8 cellular contexts compared by ENCODE assay signal in genomic region chr1:174998569-174999215, GRCh38. TPM values are rescaled to one million over a fixed set of nuclear protein-coding genes. Genes with fewer than 3 reads are reported as not detected.
DNase-seq lines count a peak whose midpoint lies in the region; ATAC-seq and TF ChIP-seq lines count a peak whose summit lies in the region.

No MANE protein-coding gene starts in this region.

- H3K36me3 Mint-ChIP-seq in central memory CD8-positive, alpha-beta T cell (ENCODE audit: insufficient read depth) = peaks cover 14% of the 10 kb centered on the region

- TF ChIP-seq CTCF in SK-N-SH (IDR thresholded peaks at IDR 0.05) = peak; percentile 86

- H3K27me3 Mint-ChIP-seq in central memory CD8-positive, alpha-beta T cell = no peaks in the 10 kb centered on the region

- H3K27me3 ChIP-seq in SK-N-SH (ENCODE audit: insufficient read depth) (no peaks in the 10 kb centered on the region), layer of hippocampus (ENCODE audit: control insufficient read depth, insufficient read depth, low read length) (no peaks in the 10 kb centered on the region)

- CTCF ChIA-PET in SK-N-SH (lab: Yijun Ruan, JAX) = interaction anchor here (0.6 to 2.8 kb wide), 23 partner anchors 9 to 826 kb away, joined by 3 to 11 read pairs (median 4); no protein-coding TSS in a partner anchor

- peak; percentile 15 for ATAC-seq in GM21717 (IDR thresholded peaks at IDR 0.05; ENCODE audit: unreplicated experiment)
- peak; percentile 7 for ATAC-seq in central memory CD8-positive, alpha-beta T cell (replicated peaks; ENCODE audit: extremely low read depth, poor library complexity, severe bottlenecking)

- H3K4me2 ChIP-seq in SK-N-SH = peak overlapping the region; percentile 79

- H3K9me3 Mint-ChIP-seq in central memory CD8-positive, alpha-beta T cell = no peaks in the 10 kb centered on the region

- 58% methylated on average over 19 of the region's 19 CpGs for WGBS in SK-N-SH (ENCODE audit: low lambda C conversion rate)

- peak overlapping the region; percentile 92 for H3K9ac ChIP-seq in SK-N-SH

- no peaks in the 10 kb centered on the region for H3K9me2 ChIP-seq in SK-N-SH

- H3K36me3 ChIP-seq in SK-N-SH (replicated peaks in 1 of 2; ENCODE audit: control insufficient read depth in 1 of 2, insufficient read depth in 2 of 2, low read length in 1 of 2) = peaks cover 0 to 8% of the 10 kb centered on the region in 2 experiments

- peaks cover 0 to 9% of the 10 kb centered on the region in 2 experiments; a peak in 3 of 4 replicates for H3K4me1 ChIP-seq in SK-N-SH (ENCODE audit: control insufficient read depth in 1 of 2, insufficient read depth in 2 of 2, low read depth in 1 of 2, low read length in 1 of 2)

- no peaks in the 10 kb centered on the region for H3K9me3 ChIP-seq in SK-N-SH

- H3K4me1 Mint-ChIP-seq in central memory CD8-positive, alpha-beta T cell = peaks cover 40% of the 10 kb centered on the region

- TF ChIP-seq RAD21 in SK-N-SH (IDR thresholded peaks at IDR 0.05; ENCODE audit: low read length) = peak; percentile 68

- H3K4me3 ChIP-seq in SK-N-SH (ENCODE audit: low read depth in 2 of 2, low read length in 1 of 2) = peak overlapping the region; percentile 91 to 100

- H3F3A ChIP-seq in SK-N-SH (replicated peaks; ENCODE audit: insufficient read depth) = peaks cover 4% of the 10 kb centered on the region

- no peaks in the 10 kb centered on the region for H4K20me1 ChIP-seq in SK-N-SH (ENCODE audit: insufficient read depth)

- no peak overlapping the region for H3K27ac Mint-ChIP-seq in central memory CD8-positive, alpha-beta T cell (ENCODE audit: low read depth)

- H3K79me2 ChIP-seq in SK-N-SH (ENCODE audit: insufficient read depth) = peaks cover 37% of the 10 kb centered on the region

- H2AFZ ChIP-seq in SK-N-SH (ENCODE audit: low read depth) = peak overlapping the region; percentile 85

- no peak overlapping the region for H3K4me3 Mint-ChIP-seq in central memory CD8-positive, alpha-beta T cell

- DNase-seq in D341Med (ENCODE audit: low spot score) = peak; percentile 54
- DNase-seq in NCI-H1105 (lab: John Stamatoyannopoulos, UW) = peak; percentile 86
- DNase-seq in SK-N-SH = peak; percentile 48
- DNase-seq in central memory CD8-positive, alpha-beta T cell (ENCODE audit: low spot score in 2 of 2) = peak in 1 of 2 donors; percentile 50
- DNase-seq in stimulated activated CD8-positive, alpha-beta memory T cell treated with anti-CD3 and anti-CD28 coated beads, Interleukin-15, amount 100 ng/mL, for 24 hours (ENCODE audit: low read depth) = peak; percentile 10
- DNase-seq in NCI-H226 = no peak

- POLR2A ChIA-PET in SK-N-SH (lab: Yijun Ruan, JAX) = interaction anchor here (1.0 to 2.8 kb wide), 8 partner anchors 9 to 1522 kb away, joined by 3 to 54 read pairs (median 6); partner anchors contain the start of gene MRPS14

- TF ChIP-seq EP300 in SK-N-SH (IDR thresholded peaks at IDR 0.05; ENCODE audit: borderline replicate concordance in 1 of 2, low read depth in 1 of 2, low read length in 1 of 2) = no peak

- peak overlapping the region; percentile 98 to 100 for H3K27ac ChIP-seq in SK-N-SH (ENCODE audit: low read depth in 2 of 2, low read length in 1 of 2)
- peak overlapping the region; percentile 100 for H3K27ac ChIP-seq in layer of hippocampus (ENCODE audit: low read depth, low read length)

TF ChIP-seq in SK-N-SH, 30 proteins besides CTCF, POLR2A, EP300 and RAD21:
- TF ChIP-seq GATA2 (CRISPR knock-in tag; IDR thresholded peaks at IDR 0.05) = peak; percentile 54
- no peak for TF ChIP-seq GABPA (IDR thresholded peaks at IDR 0.05; ENCODE audit: low read depth)
- no peak for TF ChIP-seq JUND (IDR thresholded peaks at IDR 0.05)
- TF ChIP-seq CHD2 (IDR thresholded peaks at IDR 0.05; ENCODE audit: low read length, partially characterized antibody) = no peak
- no peak for TF ChIP-seq MEF2A (IDR thresholded peaks at IDR 0.05; ENCODE audit: borderline replicate concordance, low read depth)
- peak; percentile 63; the same call in 1 of the 2 replicates for TF ChIP-seq SMC3 (IDR thresholded peaks at IDR 0.05; ENCODE audit: low read depth, low read length)
- TF ChIP-seq MAX (IDR thresholded peaks at IDR 0.05; ENCODE audit: low read depth) = no peak

RNA-seq across cellular contexts. Expression of gene CACYBP, which starts 1.1 kb away (rescaled TPM):
- polyA plus RNA-seq in SK-N-SH (2012; rRNA removed) = 40.0 and 56.2 TPM in 2 replicates
- 78.7 and 87.8 TPM in 2 replicates for polyA plus RNA-seq in SK-N-SH (2012; cell fraction: cytosol; rRNA removed)
- polyA plus RNA-seq in SK-N-SH (2012; cell fraction: nucleus; rRNA removed) = 18.5 and 28.9 TPM in 2 replicates

RNA-seq across cellular contexts. Expression of gene MRPS14, which starts 24.5 kb away (rescaled TPM):
- polyA plus RNA-seq in SK-N-SH (2012; rRNA removed) = 18.2 and 18.7 TPM in 2 replicates
- 18.7 and 21.2 TPM in 2 replicates for polyA plus RNA-seq in SK-N-SH (2012; cell fraction: cytosol; rRNA removed)
- polyA plus RNA-seq in SK-N-SH (2012; cell fraction: nucleus; rRNA removed) = 19.9 and 26.6 TPM in 2 replicates
